Comparison of ENCODE assay signal across 32 cellular contexts in genomic region chr1:20143734-20144565, GRCh38. TPM values are rescaled to one million over a fixed set of nuclear protein-coding genes. Genes with fewer than 3 reads are reported as not detected.
DNase-seq lines count a peak whose midpoint lies in the region; ATAC-seq, FAIRE-seq and TF ChIP-seq lines count a peak whose summit lies in the region.
"Had no signal": no experiment of that assay in that cellular context is flagged by ENCODE, and none has a peak within 500 bp of the region (broad histone marks: within the 10 kb centered on the region; RNA-seq: fewer than 3 reads in every experiment).

No MANE protein-coding gene starts in this region.

- peak overlapping the region; percentile 52 to 53 for H3K27ac Mint-ChIP-seq in activated naive CD4-positive, alpha-beta T cell treated with anti-CD3 and anti-CD28 coated beads, Interleukin-2, amount 50 U/mL, for 72 hours
- peak overlapping the region; percentile 27 for H3K27ac Mint-ChIP-seq in stimulated activated effector memory CD8-positive, alpha-beta T cell treated with anti-CD3 and anti-CD28 coated beads, Interleukin-12 subunit alpha, Interleukin-12 subunit beta, amount 100 ng/mL, for 72 hours
- H3K27ac Mint-ChIP-seq: CD4-positive, CD25-positive, alpha-beta regulatory T cell had no signal

- H4K8ac ChIP-seq in H1 (ENCODE audit: extremely low read depth, insufficient read depth, low read length), result no peak overlapping the region

- WGBS in H1 (ENCODE audit: extremely low coverage in 1 of 2, insufficient coverage in 1 of 2, insufficient read length in 1 of 2, insufficient replicate concordance in 2 of 2, low coverage in 1 of 2, low lambda C conversion rate in 2 of 2, missing lambda C conversion rate in 1 of 2), 2 experiments, result 87% methylated on average over 13 of the region's 13 CpGs; no CpG with 5 or more reads in 1 of the 2 experiments

- no peaks in the 10 kb centered on the region; a peak in 1 of 4 replicates for H3K9me3 ChIP-seq in H1 (ENCODE audit: insufficient read depth in 2 of 2, low read depth in 1 of 2, low read length in 1 of 2)
- no peaks in the 10 kb centered on the region for H3K9me3 ChIP-seq in lower lobe of right lung
- H3K9me3 ChIP-seq: MG63, SJCRH30 had no signal

- TF ChIP-seq EP300 in H1 (IDR thresholded peaks at IDR 0.05; ENCODE audit: borderline replicate concordance in 1 of 2, low read depth in 2 of 2, low read length in 2 of 2), result no peak

- no peaks in the 10 kb centered on the region for H4K20me1 ChIP-seq in H1 (replicated peaks in 1 of 2; ENCODE audit: control insufficient read depth in 1 of 2, insufficient read depth in 2 of 2, low read length in 2 of 2)

- CTCF ChIA-PET in H1 (lab: Charles Lee; ENCODE audit: partially characterized antibody), result interaction anchor here (0.8 to 13.0 kb wide), 9 partner anchors 8 to 225 kb away, joined by 3 to 127 read pairs (median 4); partner anchors contain the start of gene PLA2G2E

- no peaks in the 10 kb centered on the region for H3K36me3 Mint-ChIP-seq in activated naive CD4-positive, alpha-beta T cell treated with anti-CD3 and anti-CD28 coated beads, Interleukin-2, amount 50 U/mL, for 72 hours
- H3K36me3 Mint-ChIP-seq in stimulated activated effector memory CD8-positive, alpha-beta T cell treated with anti-CD3 and anti-CD28 coated beads, Interleukin-12 subunit alpha, Interleukin-12 subunit beta, amount 100 ng/mL, for 72 hours, result no peaks in the 10 kb centered on the region
- H3K36me3 Mint-ChIP-seq: CD4-positive, CD25-positive, alpha-beta regulatory T cell had no signal

- TF ChIP-seq RAD21 in H1 (IDR thresholded peaks at IDR 0.05 in 1 of 2, conservative IDR thresholded peaks at IDR 0.05 in 1 of 2; ENCODE audit: low read depth in 2 of 2, low read length in 2 of 2), result no peak

- no peaks in the 10 kb centered on the region for H3K4me1 Mint-ChIP-seq in stimulated activated effector memory CD8-positive, alpha-beta T cell treated with anti-CD3 and anti-CD28 coated beads, Interleukin-12 subunit alpha, Interleukin-12 subunit beta, amount 100 ng/mL, for 72 hours
- H3K4me1 Mint-ChIP-seq: CD4-positive, CD25-positive, alpha-beta regulatory T cell had no signal

- H3K18ac ChIP-seq in H1 (ENCODE audit: extremely low read depth, low read length), result no peak overlapping the region

- no peak for FAIRE-seq in H1 (lab: Jason Lieb, UNC)
- FAIRE-seq: D721Med, HTR-8/SVneo had no signal

- no peak overlapping the region for H2BK5ac ChIP-seq in H1 (ENCODE audit: low read depth, low read length)

- no peak overlapping the region for H4K91ac ChIP-seq in H1 (replicated peaks; ENCODE audit: insufficient read length, low read length)

- no peak overlapping the region for H3K9ac ChIP-seq in H1 (replicated peaks in 1 of 4; ENCODE audit: extremely low read depth in 1 of 4, low read depth in 3 of 4, low read length in 3 of 4)

- no peak overlapping the region for H2BK15ac ChIP-seq in H1 (ENCODE audit: low read length)

- H3K4me2 ChIP-seq in H1 (ENCODE audit: insufficient read depth in 1 of 2, low read depth in 2 of 2, low read length in 2 of 2), result no peak overlapping the region
- H3K4me2 ChIP-seq: PC-9 had no signal

- no peak overlapping the region for H4K5ac ChIP-seq in H1 (ENCODE audit: insufficient read length, low read depth, low read length)

- H3K27ac ChIP-seq in H1 (ENCODE audit: low read depth, low read length) (no peak overlapping the region), lower lobe of right lung (no peak overlapping the region)
- H3K27ac ChIP-seq: 22Rv1, PC-9, SJCRH30 had no signal

- H2AFZ ChIP-seq in H1 (ENCODE audit: low read length), result no peak overlapping the region
- H2AFZ ChIP-seq: PC-9 had no signal

- no peak for TF ChIP-seq POLR2A in H1 (IDR thresholded peaks at IDR 0.05; ENCODE audit: control extremely low read depth in 1 of 2, low read depth in 2 of 2, low read length in 2 of 2)

- H2BK120ac ChIP-seq in H1 (replicated peaks; ENCODE audit: low read depth, low read length), result no peak overlapping the region

- no peak for ATAC-seq in activated naive CD4-positive, alpha-beta T cell treated with anti-CD3 and anti-CD28 coated beads, Interleukin-2, amount 50 U/mL, for 72 hours
- ATAC-seq in lower lobe of right lung (no peak), GM18502 (IDR thresholded peaks at IDR 0.05; ENCODE audit: poor library complexity, unreplicated experiment) (no peak), HG02588 (IDR thresholded peaks at IDR 0.05; ENCODE audit: unreplicated experiment) (no peak)
- no peak for ATAC-seq in stimulated activated effector memory CD8-positive, alpha-beta T cell treated with anti-CD3 and anti-CD28 coated beads, Interleukin-12 subunit alpha, Interleukin-12 subunit beta, amount 100 ng/mL, for 72 hours
- ATAC-seq: Right ventricle myocardium inferior, SK-N-SH treated with all-trans-retinoic acid at 6 μM for 48 hours had no signal

- no peaks in the 10 kb centered on the region for H3K79me2 ChIP-seq in H1 (ENCODE audit: control insufficient read depth in 1 of 2, insufficient read depth in 2 of 2, low read length in 2 of 2)

- no peak overlapping the region for H3K4ac ChIP-seq in H1 (replicated peaks; ENCODE audit: insufficient read length, low read depth, low read length)

- H3K4me1 ChIP-seq in H1 (replicated peaks in 1 of 4; ENCODE audit: control insufficient read depth in 3 of 4, insufficient read depth in 4 of 4, low read length in 3 of 4), result no peaks in the 10 kb centered on the region; a peak in 1 of 7 replicates
- no peaks in the 10 kb centered on the region for H3K4me1 ChIP-seq in lower lobe of right lung
- H3K4me1 ChIP-seq: SJCRH30 had no signal

- no peak for DNase-seq in activated naive CD4-positive, alpha-beta T cell treated with anti-CD3 and anti-CD28 coated beads, Interleukin-2, amount 50 U/mL, for 72 hours (ENCODE audit: low spot score in 2 of 2)
- no peak for DNase-seq in activated naive CD4-positive, alpha-beta T cell treated with Interleukin-2 at 50 U/mL for 16 hours
- DNase-seq in H1 (ENCODE audit: low read depth in 1 of 2, low spot score in 2 of 2) (no peak), lower lobe of right lung (peak; percentile 27), GM19238 (ENCODE audit: insufficient read length, low spot score) (no peak)
- no peak for DNase-seq in stimulated activated effector memory CD8-positive, alpha-beta T cell treated with anti-CD3 and anti-CD28 coated beads, Interleukin-12 subunit alpha, Interleukin-12 subunit beta, amount 100 ng/mL, for 72 hours (ENCODE audit: low spot score in 2 of 2)
- DNase-seq: ACHN; CD4-positive, CD25-positive, alpha-beta regulatory T cell; DMS53; GOT3; KG1; MG63; NCI-H1417; NCI-H1694; NCI-H2029 treated with DMSO at 0.1 percent for 48 hours; NCI-H446 treated with DMSO at 0.1 percent for 48 hours; NCI-H526; NCI-H82; NK-92 treated with Interleukin-12 subunit alpha and Interleukin-12 subunit beta, amount 100 ng/mL, for 24 hours; PC-9; SJCRH30 had no signal

- no peaks in the 10 kb centered on the region for H3K27me3 ChIP-seq in H1 (replicated peaks in 1 of 4; ENCODE audit: control insufficient read depth in 3 of 4, extremely low read depth in 1 of 4, insufficient read depth in 3 of 4, low read length in 3 of 4)
- no peaks in the 10 kb centered on the region for H3K27me3 ChIP-seq in lower lobe of right lung (ENCODE audit: low read depth)
- H3K27me3 ChIP-seq: MG63, SJCRH30 had no signal

- H3K4me3 ChIP-seq in H1 (ENCODE audit: extremely low read depth in 1 of 4, insufficient read depth in 2 of 4, low read depth in 3 of 4, low read length in 4 of 4) (no peak overlapping the region), lower lobe of right lung (no peak overlapping the region)
- H3K4me3 ChIP-seq: MG63, PC-9, SJCRH30 had no signal

- TF ChIP-seq CTCF in H1 (IDR thresholded peaks at IDR 0.05; ENCODE audit: control extremely low read depth in 1 of 3, insufficient read depth in 1 of 3, low read depth in 1 of 3, low read length in 3 of 3), result no peak
- TF ChIP-seq CTCF in lower lobe of right lung (IDR thresholded peaks at IDR 0.05), result no peak

- no peak overlapping the region for H3K4me3 Mint-ChIP-seq in stimulated activated effector memory CD8-positive, alpha-beta T cell treated with anti-CD3 and anti-CD28 coated beads, Interleukin-12 subunit alpha, Interleukin-12 subunit beta, amount 100 ng/mL, for 72 hours
- H3K4me3 Mint-ChIP-seq: CD4-positive, CD25-positive, alpha-beta regulatory T cell had no signal

- H3K79me1 ChIP-seq in H1 (ENCODE audit: low read depth, low read length), result no peaks in the 10 kb centered on the region

- no peak overlapping the region for H3K14ac ChIP-seq in H1 (ENCODE audit: insufficient read length)

- H2BK20ac ChIP-seq in H1 (ENCODE audit: low read length), result no peak overlapping the region

- no peaks in the 10 kb centered on the region for H3K36me3 ChIP-seq in H1 (ENCODE audit: control insufficient read depth in 2 of 4, insufficient read depth in 4 of 4, low read length in 3 of 4)
- no peaks in the 10 kb centered on the region for H3K36me3 ChIP-seq in lower lobe of right lung
- H3K36me3 ChIP-seq: MG63, SJCRH30 had no signal

- intact Hi-C loops in lower lobe of right lung (cut with DNase I), result no loop called here

- no peak overlapping the region for H2AK5ac ChIP-seq in H1 (ENCODE audit: low read depth, low read length)

- H3K23me2 ChIP-seq in H1 (ENCODE audit: low read depth, low read length), result peaks cover 3% of the 10 kb centered on the region; the same call in 1 of the 2 replicates

- POLR2A ChIA-PET in H1 (lab: Charles Lee; ENCODE audit: partially characterized antibody), result no interaction called here

- no peak overlapping the region for H3K23ac ChIP-seq in H1 (ENCODE audit: insufficient read length)

- no peak overlapping the region for H2BK12ac ChIP-seq in H1 (ENCODE audit: low read depth, low read length)

- no peak overlapping the region for H3K56ac ChIP-seq in H1 (replicated peaks; ENCODE audit: insufficient read length, low read depth, low read length)

- no peaks in the 10 kb centered on the region for H3K9me3 Mint-ChIP-seq in activated naive CD4-positive, alpha-beta T cell treated with anti-CD3 and anti-CD28 coated beads, Interleukin-2, amount 50 U/mL, for 72 hours
- H3K9me3 Mint-ChIP-seq in stimulated activated effector memory CD8-positive, alpha-beta T cell treated with anti-CD3 and anti-CD28 coated beads, Interleukin-12 subunit alpha, Interleukin-12 subunit beta, amount 100 ng/mL, for 72 hours, result no peaks in the 10 kb centered on the region
- H3K9me3 Mint-ChIP-seq: CD4-positive, CD25-positive, alpha-beta regulatory T cell had no signal

RNA-seq across cellular contexts. Expression of gene PLA2G2F, which starts 4.8 kb away (rescaled TPM):
- total RNA-seq in activated naive CD4-positive, alpha-beta T cell treated with anti-CD3 and anti-CD28 coated beads, Interleukin-2, amount 50 U/mL, for 72 hours, result not detected
- total RNA-seq in H1 (2021; fragmentation: NEBNext Ultra II Directional; extraction: Animal tissue kit (Norgen Biotek cat#: 25700)), result not detected in 2 replicates
- polyA plus RNA-seq in H1 (2011; rRNA removed), result not detected in 2 replicates
- polyA plus RNA-seq in H1 (2011; cell fraction: cytosol; rRNA removed), result not detected
- polyA plus RNA-seq in H1 (2011; cell fraction: nucleus; rRNA removed), result not detected
- polyA plus RNA-seq in H1 (2012, experiment 1 of 2), result not detected in 4 replicates
- not detected for polyA plus RNA-seq in H1 (2012, experiment 2 of 2)
- not detected for polyA plus RNA-seq in H1 (2013, experiment 1 of 2)
- not detected for polyA plus RNA-seq in H1 (2013, experiment 2 of 2)
- not detected in 2 replicates for polyA minus RNA-seq in H1 (2011; rRNA and poly(A)+ RNA removed)
- not detected for polyA minus RNA-seq in H1 (2011; cell fraction: cytosol; rRNA and poly(A)+ RNA removed)
- polyA minus RNA-seq in H1 (2011; cell fraction: nucleus; rRNA and poly(A)+ RNA removed), result not detected
- not detected for total RNA-seq in lower lobe of right lung
- total RNA-seq: CD4-positive, CD25-positive, alpha-beta regulatory T cell; Daoy; G401; Right ventricle myocardium inferior; RPMI7951; SJCRH30 had no signal
- polyA plus RNA-seq: BJ; CD4-positive, CD25-positive, alpha-beta regulatory T cell had no signal

RNA-seq across cellular contexts. Expression of gene PLA2G2D, which starts 24.6 kb away (rescaled TPM):
- total RNA-seq in activated naive CD4-positive, alpha-beta T cell treated with anti-CD3 and anti-CD28 coated beads, Interleukin-2, amount 50 U/mL, for 72 hours, result not detected
- not detected in 2 replicates for total RNA-seq in H1 (2021; fragmentation: NEBNext Ultra II Directional; extraction: Animal tissue kit (Norgen Biotek cat#: 25700))
- polyA plus RNA-seq in H1 (2011; rRNA removed), result not detected in 2 replicates
- not detected for polyA plus RNA-seq in H1 (2011; cell fraction: cytosol; rRNA removed)
- not detected for polyA plus RNA-seq in H1 (2011; cell fraction: nucleus; rRNA removed)
- not detected in 4 replicates for polyA plus RNA-seq in H1 (2012, experiment 1 of 2)
- polyA plus RNA-seq in H1 (2012, experiment 2 of 2), result not detected
- not detected for polyA plus RNA-seq in H1 (2013, experiment 1 of 2)
- polyA plus RNA-seq in H1 (2013, experiment 2 of 2), result not detected
- polyA minus RNA-seq in H1 (2011; rRNA and poly(A)+ RNA removed), result not detected in 2 replicates
- not detected for polyA minus RNA-seq in H1 (2011; cell fraction: cytosol; rRNA and poly(A)+ RNA removed)
- polyA minus RNA-seq in H1 (2011; cell fraction: nucleus; rRNA and poly(A)+ RNA removed), result not detected
- 0.27 TPM for total RNA-seq in lower lobe of right lung
- total RNA-seq: CD4-positive, CD25-positive, alpha-beta regulatory T cell; Daoy; G401; PC-9; Right ventricle myocardium inferior; RPMI7951; SJCRH30 had no signal
- polyA plus RNA-seq: BJ; CD4-positive, CD25-positive, alpha-beta regulatory T cell had no signal

RNA-seq across cellular contexts. Expression of gene UBXN10, which starts 41.9 kb away (rescaled TPM):
- total RNA-seq in activated naive CD4-positive, alpha-beta T cell treated with anti-CD3 and anti-CD28 coated beads, Interleukin-2, amount 50 U/mL, for 72 hours, result 1 to 10 TPM in 1 of 2 donors, under 1 TPM in 1; 0.09 to 1.3 TPM
- total RNA-seq in H1 (2021; fragmentation: NEBNext Ultra II Directional; extraction: Animal tissue kit (Norgen Biotek cat#: 25700)), result 0.43 and 0.44 TPM in 2 replicates
- 0.50 and 0.68 TPM in 2 replicates for polyA plus RNA-seq in H1 (2011; rRNA removed)
- polyA plus RNA-seq in H1 (2011; cell fraction: cytosol; rRNA removed), result 0.67 TPM
- 0.48 TPM for polyA plus RNA-seq in H1 (2011; cell fraction: nucleus; rRNA removed)
- 0.48 to 0.86 TPM (median 0.74 TPM) in 4 replicates for polyA plus RNA-seq in H1 (2012, experiment 1 of 2)
- polyA plus RNA-seq in H1 (2012, experiment 2 of 2), result 0.20 TPM
- polyA plus RNA-seq in H1 (2013, experiment 1 of 2), result 0.36 TPM
- polyA plus RNA-seq in H1 (2013, experiment 2 of 2), result 0.40 TPM
- 1.3 and 1.5 TPM in 2 replicates for polyA minus RNA-seq in H1 (2011; rRNA and poly(A)+ RNA removed)
- 0.22 TPM for polyA minus RNA-seq in H1 (2011; cell fraction: cytosol; rRNA and poly(A)+ RNA removed)
- polyA minus RNA-seq in H1 (2011; cell fraction: nucleus; rRNA and poly(A)+ RNA removed), result 1.2 TPM
- 7.8 TPM for total RNA-seq in lower lobe of right lung
- total RNA-seq: SJCRH30 had no signal
- polyA plus RNA-seq: BJ had no signal

RNA-seq across cellular contexts. Expression of gene PLA2G2C, which starts 42.4 kb away (rescaled TPM):
- under 1 TPM in 1 of 2 donors, not detected in 1; 0.58 TPM for total RNA-seq in activated naive CD4-positive, alpha-beta T cell treated with anti-CD3 and anti-CD28 coated beads, Interleukin-2, amount 50 U/mL, for 72 hours
- not detected in 2 replicates for total RNA-seq in H1 (2021; fragmentation: NEBNext Ultra II Directional; extraction: Animal tissue kit (Norgen Biotek cat#: 25700))
- not detected in 2 replicates for polyA plus RNA-seq in H1 (2011; rRNA removed)
- polyA plus RNA-seq in H1 (2011; cell fraction: cytosol; rRNA removed), result not detected
- not detected for polyA plus RNA-seq in H1 (2011; cell fraction: nucleus; rRNA removed)
- polyA plus RNA-seq in H1 (2012, experiment 1 of 2), result not detected in 4 replicates
- polyA plus RNA-seq in H1 (2012, experiment 2 of 2), result not detected
- polyA plus RNA-seq in H1 (2013, experiment 1 of 2), result not detected
- polyA plus RNA-seq in H1 (2013, experiment 2 of 2), result not detected
- not detected in 2 replicates for polyA minus RNA-seq in H1 (2011; rRNA and poly(A)+ RNA removed)
- not detected for polyA minus RNA-seq in H1 (2011; cell fraction: cytosol; rRNA and poly(A)+ RNA removed)
- polyA minus RNA-seq in H1 (2011; cell fraction: nucleus; rRNA and poly(A)+ RNA removed), result not detected
- not detected for total RNA-seq in lower lobe of right lung
- total RNA-seq: CD4-positive, CD25-positive, alpha-beta regulatory T cell; Daoy; G401; Right ventricle myocardium inferior; RPMI7951; SJCRH30 had no signal
- polyA plus RNA-seq: BJ; CD4-positive, CD25-positive, alpha-beta regulatory T cell had no signal
